ENCODE assay signal across 8 cellular contexts in the genomic region with DNA sequence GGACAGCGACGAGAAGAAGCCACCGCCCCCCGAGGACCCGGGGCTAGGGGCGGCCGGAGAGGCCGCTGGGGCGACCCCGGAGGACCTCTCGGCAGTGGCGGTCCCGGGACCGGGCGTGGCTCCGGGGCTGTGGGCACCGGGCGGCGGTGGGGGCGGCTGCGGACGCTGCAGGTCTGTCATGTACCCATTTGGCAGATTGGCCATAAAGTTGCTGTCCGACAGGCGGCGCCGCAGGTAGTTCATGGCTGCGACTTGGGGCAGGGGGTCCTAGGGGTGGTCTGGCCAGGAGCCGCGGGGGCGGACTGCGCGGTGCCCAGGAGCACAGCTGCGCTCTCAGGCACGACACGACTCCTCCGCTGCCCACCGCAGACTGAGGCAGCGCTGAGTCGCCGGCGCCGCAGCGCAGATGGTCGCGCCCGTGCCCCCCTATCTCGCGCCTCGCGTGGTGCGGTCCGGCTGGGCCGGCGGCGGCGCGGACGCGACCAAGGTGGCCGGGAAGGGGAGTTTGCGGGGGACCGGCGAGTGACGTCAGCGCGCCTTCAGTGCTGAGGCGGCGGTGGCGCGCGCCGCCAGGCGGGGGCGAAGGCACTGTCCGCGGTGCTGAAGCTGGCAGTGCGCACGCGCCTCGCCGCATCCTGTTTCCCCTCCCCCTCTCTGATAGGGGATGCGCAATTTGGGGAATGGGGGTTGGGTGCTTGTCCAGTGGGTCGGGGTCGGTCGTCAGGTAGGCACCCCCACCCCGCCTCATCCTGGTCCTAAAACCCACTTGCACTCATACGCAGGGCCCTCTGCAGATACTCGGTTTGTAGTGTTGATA. TPM values are rescaled to one million over a fixed set of nuclear protein-coding genes. Genes with fewer than 3 reads are reported as not detected.
DNase-seq lines count a peak whose midpoint lies in the region; ATAC-seq and TF ChIP-seq lines count a peak whose summit lies in the region.

A gene (minus strand): TSS at position 372 of the 817 bp plus-strand sequence. CDS start 129 bp downstream, at position 243.

- no peak for TF ChIP-seq CTCF in HL-60 (IDR thresholded peaks at IDR 0.05; ENCODE audit: insufficient read depth, low read length)
- no peak for TF ChIP-seq CTCF in mucosa of descending colon (IDR thresholded peaks at IDR 0.05)

- no peaks in the 10 kb centered on the region for H3K4me1 ChIP-seq in mucosa of descending colon (ENCODE audit: low read depth)

- DNase-seq in SIG-M5 treated with dmso at 0.1 percent for 504 hours (lab: John Stamatoyannopoulos, UW; ENCODE audit: unreplicated experiment) (peak; percentile 33), SIG-M5 (lab: John Stamatoyannopoulos, UW) (no peak), HL-60 (ENCODE audit: low read depth in 1 of 2, low spot score in 1 of 2) (peak; percentile 48 to 60), NOMO-1 treated with DMSO at 0.1 percent for 48 hours (lab: John Stamatoyannopoulos, UW; ENCODE audit: unreplicated experiment) (peak; percentile 70), activated T-cell treated with anti-CD3 and anti-CD28 coated beads for 4 hours (peak; percentile 59), epithelial cell of prostate (ENCODE audit: low read depth, low spot score) (peak; percentile 0), mucosa of descending colon (peak; percentile 70 to 82 (median 77))
- DNase-seq in stimulated activated CD8-positive, alpha-beta memory T cell treated with anti-CD3 and anti-CD28 coated beads, Interleukin-4, amount 100 ng/mL, for 1 hour (ENCODE audit: low read depth in 2 of 2, low spot score in 1 of 2), result peak; percentile 26 to 56

- H3K27ac ChIP-seq in HL-60 (replicated peaks) (no peak within 1 kb of the TSS), epithelial cell of prostate (no peak within 1 kb of the TSS)

- intact Hi-C loops in mucosa of descending colon (cut with DNase I, micrococcal nuclease), result no loop called here

- H3K36me3 ChIP-seq in mucosa of descending colon (ENCODE audit: low read depth), result no peaks in the 10 kb centered on the region

- H3K27me3 ChIP-seq in HL-60 (ENCODE audit: insufficient read depth, poor library complexity, severe bottlenecking), result no peaks in the 10 kb centered on the region

- no peaks in the 10 kb centered on the region for H3K9me3 ChIP-seq in mucosa of descending colon

- peak; percentile 93 for ATAC-seq in mucosa of descending colon

- peak within 1 kb of the TSS; percentile 41 for H3K4me3 ChIP-seq in HL-60 (replicated peaks; ENCODE audit: insufficient read depth, low read length)
- H3K4me3 ChIP-seq in mucosa of descending colon, result no peak within 1 kb of the TSS

RNA-seq across cellular contexts. Expression of the gene that starts here (rescaled TPM):
- 1 to 10 TPM in 2 of 3 donors, under 1 TPM in 1; 0.78 to 4.1 (median 1.6) TPM for total RNA-seq in mucosa of descending colon
